In genomic region chr5:6732634-6733410, GRCh38 we compare ENCODE assay signal across 8 cellular contexts. TPM values are rescaled to one million over a fixed set of nuclear protein-coding genes. Genes with fewer than 3 reads are reported as not detected.
A peak's percentile ranks its signal among the peaks of the same experiment; 100 is the strongest.
DNase-seq lines count a peak whose midpoint lies in the region; ATAC-seq and TF ChIP-seq lines count a peak whose summit lies in the region.

No MANE protein-coding gene starts in this region.

- H3K9me3 Mint-ChIP-seq in activated naive CD4-positive, alpha-beta T cell treated with anti-CD3 and anti-CD28 coated beads, Interleukin-2, amount 50 U/mL, for 72 hours, result no peaks in the 10 kb centered on the region
- no peaks in the 10 kb centered on the region for H3K9me3 Mint-ChIP-seq in activated naive CD4-positive, alpha-beta T cell treated with anti-CD3 and anti-CD28 coated beads, Interleukin-2, amount 10 ng/mL, durations not matched to agents 7 days and 5 days
- H3K9me3 Mint-ChIP-seq in brain, result no peaks in the 10 kb centered on the region

- H3K4me2 ChIP-seq in OCI-LY7 (ENCODE audit: low read length), result no peak overlapping the region

- H2AFZ ChIP-seq in OCI-LY7 (ENCODE audit: low read length), result no peak overlapping the region

- H3K9me3 ChIP-seq in liver (ENCODE audit: control insufficient read depth in 4 of 4, low read length in 3 of 4), result no peaks in the 10 kb centered on the region
- no peaks in the 10 kb centered on the region for H3K9me3 ChIP-seq in vagina
- H3K9me3 ChIP-seq in OCI-LY7 (ENCODE audit: low read length), result no peaks in the 10 kb centered on the region

- peaks cover 92% of the 10 kb centered on the region for H3K79me2 ChIP-seq in OCI-LY7 (ENCODE audit: insufficient read depth, low read depth, low read length)

- no peak overlapping the region for H3K4me3 Mint-ChIP-seq in activated naive CD4-positive, alpha-beta T cell treated with anti-CD3 and anti-CD28 coated beads, Interleukin-2, amount 10 ng/mL, durations not matched to agents 7 days and 5 days
- H3K4me3 Mint-ChIP-seq in brain, result peak overlapping the region in 2 of 5 experiments; percentile 35 to 62

- H3K9me2 ChIP-seq in OCI-LY7 (ENCODE audit: insufficient read depth, low read length), result no peaks in the 10 kb centered on the region

- TF ChIP-seq POLR2A in vagina (IDR thresholded peaks at IDR 0.05), result no peak

- no peaks in the 10 kb centered on the region for H3K27me3 ChIP-seq in liver (ENCODE audit: control insufficient read depth in 4 of 4, insufficient read depth in 4 of 4, low read length in 3 of 4)
- H3K27me3 ChIP-seq in vagina, result no peaks in the 10 kb centered on the region

- H3K4me1 ChIP-seq in liver (ENCODE audit: control insufficient read depth in 4 of 4, insufficient read depth in 4 of 4, low read length in 3 of 4), result peaks cover 30 to 83% (median 62%) of the 10 kb centered on the region in 4 donors
- peaks cover 78% of the 10 kb centered on the region for H3K4me1 ChIP-seq in vagina
- H3K4me1 ChIP-seq in OCI-LY7 (ENCODE audit: insufficient read depth, low read length, poor library complexity, severe bottlenecking), result peaks cover 60% of the 10 kb centered on the region

- no peaks in the 10 kb centered on the region for H3K27me3 Mint-ChIP-seq in activated naive CD4-positive, alpha-beta T cell treated with anti-CD3 and anti-CD28 coated beads, Interleukin-2, amount 10 ng/mL, durations not matched to agents 7 days and 5 days
- no peaks in the 10 kb centered on the region for H3K27me3 Mint-ChIP-seq in brain

- CTCF ChIA-PET in activated naive CD4-positive, alpha-beta T cell treated with anti-CD3 and anti-CD28 coated beads, Interleukin-2, amount 10 ng/mL, durations not matched to agents 7 days and 5 days (lab: Charles Lee), result no interaction called here
- CTCF ChIA-PET in OCI-LY7 (lab: Charles Lee; ENCODE audit: unreplicated experiment), result no interaction called here

- H3K36me3 ChIP-seq in liver (ENCODE audit: control insufficient read depth in 4 of 4, insufficient read depth in 3 of 4, low read depth in 1 of 4, low read length in 3 of 4) (no peaks in the 10 kb centered on the region), vagina (peaks cover 0 to 5% of the 10 kb centered on the region in 2 donors), OCI-LY7 (ENCODE audit: insufficient read depth, low read length) (peaks cover 31% of the 10 kb centered on the region)

- H3K36me3 Mint-ChIP-seq in activated naive CD4-positive, alpha-beta T cell treated with anti-CD3 and anti-CD28 coated beads, Interleukin-2, amount 50 U/mL, for 72 hours, result peaks cover 7 to 25% of the 10 kb centered on the region in 2 donors
- peaks cover 30% of the 10 kb centered on the region for H3K36me3 Mint-ChIP-seq in activated naive CD4-positive, alpha-beta T cell treated with anti-CD3 and anti-CD28 coated beads, Interleukin-2, amount 10 ng/mL, durations not matched to agents 7 days and 5 days
- peaks cover 15% of the 10 kb centered on the region for H3K36me3 Mint-ChIP-seq in brain

- no peak for TF ChIP-seq CTCF in brain (conservative IDR thresholded peaks at IDR 0.05)
- TF ChIP-seq CTCF in liver (IDR thresholded peaks at IDR 0.05; ENCODE audit: low read depth, low read length, missing input control), result no peak
- no peak for TF ChIP-seq CTCF in vagina (IDR thresholded peaks at IDR 0.05)
- no peak for TF ChIP-seq CTCF in OCI-LY7 (conservative IDR thresholded peaks at IDR 0.05; ENCODE audit: low read length)

- H3K9ac ChIP-seq in liver (ENCODE audit: low read depth in 1 of 2, low read length in 2 of 2), result no peak overlapping the region

- POLR2A ChIA-PET in OCI-LY7 (lab: Charles Lee), result no interaction called here

- peaks cover 12% of the 10 kb centered on the region; the same call in 1 of the 2 replicates for H4K20me1 ChIP-seq in OCI-LY7 (ENCODE audit: insufficient read depth, low read length)

- H3K27ac Mint-ChIP-seq in activated naive CD4-positive, alpha-beta T cell treated with anti-CD3 and anti-CD28 coated beads, Interleukin-2, amount 50 U/mL, for 72 hours, result peak overlapping the region; percentile 52 to 64
- no peak overlapping the region for H3K27ac Mint-ChIP-seq in activated naive CD4-positive, alpha-beta T cell treated with anti-CD3 and anti-CD28 coated beads, Interleukin-2, amount 10 ng/mL, durations not matched to agents 7 days and 5 days
- peak overlapping the region; percentile 53 to 92 (median 61) for H3K27ac Mint-ChIP-seq in brain

- DNase-seq in activated naive CD4-positive, alpha-beta T cell treated with anti-CD3 and anti-CD28 coated beads, Interleukin-2, amount 50 U/mL, for 72 hours (ENCODE audit: low spot score in 2 of 2), result no peak
- no peak for DNase-seq in activated naive CD4-positive, alpha-beta T cell treated with anti-CD3 and anti-CD28 coated beads, Interleukin-2, amount 10 ng/mL, durations not matched to agents 7 days and 5 days
- no peak for DNase-seq in vagina (ENCODE audit: extremely low spot score in 2 of 2)
- DNase-seq in OCI-LY7 (ENCODE audit: low spot score), result no peak
- DNase-seq in KBM-7, result no peak

- 76% methylated on average over 13 of the region's 13 CpGs for WGBS in liver

- in situ Hi-C loops in KBM-7 (cut with MboI; ENCODE audit: low pct_unique_long_range_greater_than_20kb, low sequenced_read_pairs), result no loop called here

- no peak for TF ChIP-seq RAD21 in liver (IDR thresholded peaks at IDR 0.05)

- peak overlapping the region; percentile 47 to 48 for H3K27ac ChIP-seq in liver (ENCODE audit: low read depth in 1 of 2, low read length in 2 of 2)
- peak overlapping the region; percentile 57 for H3K27ac ChIP-seq in vagina
- no peak overlapping the region for H3K27ac ChIP-seq in OCI-LY7 (ENCODE audit: low read depth, low read length, poor library complexity, severe bottlenecking)

- H3K4me3 ChIP-seq in liver (ENCODE audit: low read depth in 1 of 3, low read length in 3 of 3), result no peak overlapping the region
- peak overlapping the region in 1 of 2 donors; percentile 1 for H3K4me3 ChIP-seq in vagina
- H3K4me3 ChIP-seq in OCI-LY7 (ENCODE audit: low read depth, low read length, poor library complexity, severe bottlenecking), result no peak overlapping the region

- intact Hi-C loops in vagina (cut with DNase I) (no loop called here), OCI-LY7 (cut with micrococcal nuclease; ENCODE audit: unreplicated experiment) (loop anchor here (10.0 kb wide), 1 partner anchor 548 kb away; no protein-coding TSS in a partner anchor)

- H3K4me1 Mint-ChIP-seq in activated naive CD4-positive, alpha-beta T cell treated with anti-CD3 and anti-CD28 coated beads, Interleukin-2, amount 10 ng/mL, durations not matched to agents 7 days and 5 days, result peaks cover 76% of the 10 kb centered on the region
- peaks cover 74% of the 10 kb centered on the region for H3K4me1 Mint-ChIP-seq in brain

- no TSS peak for BruUV-seq in OCI-LY7 (replicated peaks; lab: Mats Ljungman, UMichigan)

- ATAC-seq in activated naive CD4-positive, alpha-beta T cell treated with anti-CD3 and anti-CD28 coated beads, Interleukin-2, amount 50 U/mL, for 72 hours, result no peak
- no peak for ATAC-seq in HG02571 (IDR thresholded peaks at IDR 0.05; ENCODE audit: unreplicated experiment)

TF ChIP-seq in liver, 16 proteins besides CTCF, POLR2A, EP300 and RAD21 (continues in another document):
- TF ChIP-seq YY1 (IDR thresholded peaks at IDR 0.05) (no peak), NR2F2 (IDR thresholded peaks at IDR 0.05) (no peak), MAX (IDR thresholded peaks at IDR 0.05) (no peak), REST (IDR thresholded peaks at IDR 0.05) (no peak), JUND (IDR thresholded peaks at IDR 0.05) (no peak), FOXA1 (IDR thresholded peaks at IDR 0.05) (no peak), TAF1 (conservative IDR thresholded peaks at IDR 0.05) (no peak), RXRA (IDR thresholded peaks at IDR 0.05) (no peak), GABPA (IDR thresholded peaks at IDR 0.05 in 1 of 2, conservative IDR thresholded peaks at IDR 0.05 in 1 of 2) (no peak), HNF4G (IDR thresholded peaks at IDR 0.05) (no peak), EGR1 (IDR thresholded peaks at IDR 0.05; ENCODE audit: low read depth in 2 of 2) (no peak), ATF3 (IDR thresholded peaks at IDR 0.05) (no peak), FOXA2 (IDR thresholded peaks at IDR 0.05) (no peak)

RNA-seq across cellular contexts. Expression of gene TENT4A, which starts 19.6 kb away (rescaled TPM):
- total RNA-seq in activated naive CD4-positive, alpha-beta T cell treated with anti-CD3 and anti-CD28 coated beads, Interleukin-2, amount 50 U/mL, for 72 hours, result 10 to 100 TPM; 44.2 to 44.3 TPM
- polyA plus RNA-seq in brain (ENCODE audit: insufficient read depth, low read depth, low replicate concordance) (20.8 TPM), liver (1 to 10 TPM; 3.9 to 7.4 TPM)
- total RNA-seq in liver (10 to 100 TPM in 1 of 2 donors, 1 to 10 TPM in 1; 8.8 to 15.1 TPM), vagina (38.1 TPM), OCI-LY7 (2022) (46.1 and 53.5 TPM in 2 replicates)
- 39.0 and 41.1 TPM in 2 replicates for total RNA-seq in OCI-LY7 (2014; rRNA removed; shearing (Covaris generic))
